ENCODE assay signal across 1 cellular context in genomic region chr10:29131952-29132820, GRCh38.
TF ChIP-seq lines count a peak whose summit lies in the region.

No MANE protein-coding gene starts in this region.

TF ChIP-seq in K562, 482 proteins besides CTCF, POLR2A, EP300 and RAD21 (continued from another document and continues in another):
- TF ChIP-seq PRDM10 (IDR thresholded peaks at IDR 0.05; ENCODE audit: partially characterized antibody) (peak; percentile 26), PML (IDR thresholded peaks at IDR 0.05; ENCODE audit: low read length) (peak; percentile 67; the same call in 1 of the 2 replicates), ZNF212 (CRISPR knock-in tag; IDR thresholded peaks at IDR 0.05) (no peak), ZNF583 (CRISPR knock-in tag; IDR thresholded peaks at IDR 0.05) (0 out of 2 replicates have a peak, but pooled peaks have one; percentile 21), TCF7L2 (IDR thresholded peaks at IDR 0.05; ENCODE audit: low read depth, low read length) (no peak), WHSC1 (IDR thresholded peaks at IDR 0.05; ENCODE audit: low read length) (no peak), ID3 (CRISPR knock-in tag; IDR thresholded peaks at IDR 0.05) (no peak), ID3 (tag; IDR thresholded peaks at IDR 0.05) (peak; percentile 59; the same call in 1 of the 2 replicates), SMAD4 (CRISPR knock-in tag; conservative IDR thresholded peaks at IDR 0.05) (peak; percentile 78; the same call in 1 of the 2 replicates), RAD51 (IDR thresholded peaks at IDR 0.05; ENCODE audit: borderline replicate concordance, low read depth) (no peak; the same call in 1 of the 2 replicates), ESRRB (CRISPR knock-in tag; IDR thresholded peaks at IDR 0.05; ENCODE audit: borderline replicate concordance) (no peak), TCFL5 (CRISPR knock-in tag; conservative IDR thresholded peaks at IDR 0.05) (no peak), MAFK (IDR thresholded peaks at IDR 0.05; ENCODE audit: low read length) (peak; percentile 28; the same call in 1 of the 2 replicates), PBX2 (CRISPR knock-in tag; IDR thresholded peaks at IDR 0.05; ENCODE audit: low read depth) (no peak), PBX2 (tag; conservative IDR thresholded peaks at IDR 0.05; ENCODE audit: low read depth) (peak; percentile 94), KAT2B (IDR thresholded peaks at IDR 0.05; ENCODE audit: low read depth, low read length) (no peak), JUN (IDR thresholded peaks at IDR 0.05; ENCODE audit: borderline replicate concordance, low read depth, low read length) (peak; percentile 72; the same call in 1 of the 2 replicates), JUN (CRISPR knock-in tag; IDR thresholded peaks at IDR 0.05; ENCODE audit: borderline replicate concordance) (no peak), XRCC4 (IDR thresholded peaks at IDR 0.05; ENCODE audit: extremely low read depth, insufficient read depth, insufficient read length) (no peak), PTRF (tag; IDR thresholded peaks at IDR 0.05) (no peak), BCL6 (CRISPR knock-in tag; IDR thresholded peaks at IDR 0.05) (no peak), ETS2 (tag; IDR thresholded peaks at IDR 0.05; ENCODE audit: borderline replicate concordance, poor library complexity, severe bottlenecking) (no peak), ZBTB2 (IDR thresholded peaks at IDR 0.05) (no peak; the same call in 1 of the 2 replicates), CCAR2 (IDR thresholded peaks at IDR 0.05; ENCODE audit: low read depth, low read length) (no peak), DIDO1 (tag; IDR thresholded peaks at IDR 0.05; ENCODE audit: low read depth) (no peak), ZNF76 (CRISPR knock-in tag; IDR thresholded peaks at IDR 0.05; ENCODE audit: borderline replicate concordance) (no peak), ZFPM2 (CRISPR knock-in tag; IDR thresholded peaks at IDR 0.05) (no peak), L3MBTL2 (IDR thresholded peaks at IDR 0.05) (peak; percentile 93), POU5F1 (IDR thresholded peaks at IDR 0.05; ENCODE audit: borderline replicate concordance, low read depth, low read length, partially characterized antibody) (no peak), ZBTB7A (IDR thresholded peaks at IDR 0.05; ENCODE audit: borderline replicate concordance, control insufficient read depth, low read depth, low read length) (peak; percentile 62; the same call in 1 of the 2 replicates), ZFX (CRISPR knock-in tag; IDR thresholded peaks at IDR 0.05) (peak; percentile 59), ZNF277 (CRISPR knock-in tag; IDR thresholded peaks at IDR 0.05; ENCODE audit: borderline replicate concordance) (no peak), SAP30 (IDR thresholded peaks at IDR 0.05; ENCODE audit: borderline replicate concordance, insufficient read depth, low read depth, low read length, poor library complexity, severe bottlenecking) (no peak), HNRNPL (IDR thresholded peaks at IDR 0.05; ENCODE audit: low read depth, low read length) (no peak), ZNF586 (CRISPR knock-in tag; conservative IDR thresholded peaks at IDR 0.05) (no peak), HDGF (IDR thresholded peaks at IDR 0.05) (no peak), ZBTB40 (IDR thresholded peaks at IDR 0.05) (0 out of 2 replicates have a peak, but pooled peaks have one; percentile 19), ZBTB40 (CRISPR knock-in tag; IDR thresholded peaks at IDR 0.05) (no peak), PHB (CRISPR knock-in tag; IDR thresholded peaks at IDR 0.05) (no peak), CGGBP1 (CRISPR knock-in tag; IDR thresholded peaks at IDR 0.05) (no peak), ATF4 (CRISPR knock-in tag; IDR thresholded peaks at IDR 0.05) (0 out of 2 replicates have a peak, but pooled peaks have one; percentile 8), NFE2L1 (tag; IDR thresholded peaks at IDR 0.05; ENCODE audit: borderline replicate concordance, low read depth) (no peak), SETDB1 (IDR thresholded peaks at IDR 0.05; ENCODE audit: low read length) (no peak), RBM34 (IDR thresholded peaks at IDR 0.05; ENCODE audit: borderline replicate concordance, insufficient read depth, low read length) (no peak), FOS (IDR thresholded peaks at IDR 0.05; ENCODE audit: extremely low read depth, insufficient read length) (no peak), SMAD3 (CRISPR knock-in tag; conservative IDR thresholded peaks at IDR 0.05) (no peak), BRD4 (IDR thresholded peaks at IDR 0.05) (no peak)
